Comparison of ENCODE assay signal across 18 cellular contexts in the genomic region with DNA sequence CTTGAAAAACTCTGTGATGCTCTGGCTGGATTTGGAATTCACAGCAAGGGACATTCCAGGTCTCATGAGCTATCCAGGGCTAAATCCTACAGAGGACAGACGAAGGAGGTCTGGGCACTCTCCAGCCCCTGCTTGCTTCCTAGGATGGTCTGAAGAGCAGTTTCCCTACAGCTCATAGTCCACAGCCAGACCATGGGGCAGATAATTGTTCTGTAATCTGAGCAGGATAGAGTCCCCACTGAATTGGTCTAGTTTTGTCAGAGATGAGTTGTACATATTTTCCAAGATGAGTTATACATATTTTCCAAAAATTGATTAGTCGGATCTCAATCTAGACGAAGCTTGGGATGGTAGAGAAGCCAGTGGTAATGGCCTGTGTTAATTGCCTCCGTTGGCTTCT.
DNase-seq lines count a peak whose midpoint lies in the region; TF ChIP-seq lines count a peak whose summit lies in the region.
"Had no signal": no experiment of that assay in that cellular context is flagged by ENCODE, and none has a peak within 500 bp of the region (broad histone marks: within the 10 kb centered on the region; RNA-seq: fewer than 3 reads in every experiment).

No MANE protein-coding gene starts in this region.

- peak overlapping the region; percentile 53 for H3K27ac ChIP-seq in 22Rv1
- peak overlapping the region; percentile 55 for H3K27ac ChIP-seq in VCaP
- H3K27ac ChIP-seq in osteoblast (ENCODE audit: low read depth, low read length): no peak overlapping the region
- H3K27ac ChIP-seq in spleen: no peak overlapping the region
- no peak overlapping the region for H3K27ac ChIP-seq in tibial nerve
- H3K27ac ChIP-seq: HL-60, Peyer's patch had no signal

- no peaks in the 10 kb centered on the region for H3K79me2 ChIP-seq in osteoblast (ENCODE audit: insufficient read depth, low read length)

- no peaks in the 10 kb centered on the region for H3K36me3 ChIP-seq in osteoblast (ENCODE audit: insufficient read depth, low read length)
- no peaks in the 10 kb centered on the region for H3K36me3 ChIP-seq in spleen
- H3K36me3 ChIP-seq in tibial nerve: no peaks in the 10 kb centered on the region
- H3K36me3 ChIP-seq: Peyer's patch had no signal

- H3K4me3 ChIP-seq in osteoblast (ENCODE audit: insufficient read depth, low read length) (no peak overlapping the region), spleen (no peak overlapping the region), tibial nerve (no peak overlapping the region)
- H3K4me3 ChIP-seq: Peyer's patch had no signal

- no peak overlapping the region for H3K4me2 ChIP-seq in osteoblast (ENCODE audit: insufficient read depth, low read length)
- H3K4me2 ChIP-seq: SK-N-SH had no signal

- intact Hi-C loops in spleen (cut with DNase I; ENCODE audit: low total_unique reads): no loop called here

- peaks cover 9% of the 10 kb centered on the region for H3K27me3 ChIP-seq in osteoblast (ENCODE audit: insufficient read depth, low read length)
- no peaks in the 10 kb centered on the region for H3K27me3 ChIP-seq in spleen (replicated peaks in 1 of 7)
- no peaks in the 10 kb centered on the region for H3K27me3 ChIP-seq in tibial nerve
- H3K27me3 ChIP-seq: Peyer's patch had no signal

- TF ChIP-seq POLR2A in spleen (IDR thresholded peaks at IDR 0.05) (no peak), tibial nerve (IDR thresholded peaks at IDR 0.05) (no peak)

- no peaks in the 10 kb centered on the region for H4K20me1 ChIP-seq in osteoblast (ENCODE audit: insufficient read depth, low read length)

- no peak overlapping the region for H2AFZ ChIP-seq in osteoblast (ENCODE audit: low read length)

- H3K4me1 ChIP-seq in osteoblast (ENCODE audit: insufficient read depth, low read length): peaks cover 7% of the 10 kb centered on the region
- H3K4me1 ChIP-seq in spleen: no peaks in the 10 kb centered on the region
- H3K4me1 ChIP-seq in tibial nerve: no peaks in the 10 kb centered on the region
- H3K4me1 ChIP-seq: Peyer's patch had no signal

- 84 to 92% (median 88%) methylated on average over 4 of the region's 4 CpGs for WGBS in spleen, 5 donors
- WGBS in tibial nerve, 2 donors: 80 to 85% methylated on average over 4 of the region's 4 CpGs

- H3K9me3 ChIP-seq in osteoblast (ENCODE audit: low read depth, low read length) (no peaks in the 10 kb centered on the region), spleen (no peaks in the 10 kb centered on the region), tibial nerve (no peaks in the 10 kb centered on the region)
- H3K9me3 ChIP-seq: Caco-2, Peyer's patch, SK-N-SH had no signal

- TF ChIP-seq CTCF in 22Rv1 (IDR thresholded peaks at IDR 0.05): no peak
- TF ChIP-seq CTCF in VCaP (conservative IDR thresholded peaks at IDR 0.05): no peak
- TF ChIP-seq CTCF in osteoblast (IDR thresholded peaks at IDR 0.05; ENCODE audit: extremely low read depth, low read depth, low read length): no peak
- TF ChIP-seq CTCF in spleen (IDR thresholded peaks at IDR 0.05 in 8 of 11, conservative IDR thresholded peaks at IDR 0.05 in 3 of 11): no peak
- no peak for TF ChIP-seq CTCF in tibial nerve (IDR thresholded peaks at IDR 0.05)

- DNase-seq in DMS53 (lab: John Stamatoyannopoulos, UW) (peak; percentile 59), osteoblast (ENCODE audit: insufficient read length, low spot score, missing footprints) (peak; percentile 54), spleen (no peak), tibial nerve (ENCODE audit: low spot score in 2 of 2) (no peak)
- DNase-seq in activated CD4-positive, alpha-beta T cell treated with anti-CD3 and anti-CD28 coated beads, Interleukin-2, amount 50 U/mL, for 1 hour: no peak
- DNase-seq: C1 segment of cervical spinal cord; CD8-positive, alpha-beta T cell; DMS79 treated with DMSO at 0.1 percent for 48 hours; Karpas-422; NCI-H1092; NCI-H187 treated with DMSO at 0.1 percent for 48 hours; Peyer's patch; SK-N-SH; SW 1271 had no signal

- no peak for TF ChIP-seq EP300 in tibial nerve (IDR thresholded peaks at IDR 0.05)

Comparison
In these comparisons a context has a peak if more than half of its experiments do, and no peak if none do; other contexts are left out.
1. H3K27ac ChIP-seq: peak in 22Rv1 (single experiment) and VCaP (single experiment); none in osteoblast (single experiment), spleen (0 of 8) and tibial nerve (0 of 4).
2. DNase-seq: peak in DMS53 (single experiment) and osteoblast (single experiment); none in spleen (single experiment), tibial nerve (0 of 2) and activated CD4-positive, alpha-beta T cell treated with anti-CD3 and anti-CD28 coated beads, Interleukin-2, amount 50 U/mL, for 1 hour (single experiment).